ENCODE assay signal across 33 cellular contexts in the genomic region with DNA sequence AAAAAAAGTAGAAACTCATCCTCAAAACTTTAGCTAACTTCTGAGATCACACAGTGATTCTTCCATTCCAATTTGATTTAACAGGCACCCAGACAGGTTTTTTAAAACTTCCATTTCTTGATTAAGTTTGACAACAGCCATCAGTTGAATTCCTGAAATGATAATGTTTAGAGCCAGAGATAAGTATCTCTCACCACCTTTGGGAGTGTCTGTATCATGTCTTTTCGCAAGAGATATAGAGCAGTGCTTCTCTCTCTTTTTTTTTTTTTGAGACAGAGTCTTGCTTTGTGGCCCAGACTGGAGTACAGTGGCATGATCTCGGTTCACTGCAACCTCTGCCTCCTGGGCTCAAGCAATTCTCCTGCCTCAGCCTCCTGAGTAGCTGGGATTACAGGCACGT.
"Had no signal": no experiment of that assay in that cellular context is flagged by ENCODE, and none has a peak within 500 bp of the region (broad histone marks: within the 10 kb centered on the region; RNA-seq: fewer than 3 reads in every experiment).

No MANE protein-coding gene starts in this region.

- ATAC-seq: activated naive CD4-positive, alpha-beta T cell treated with anti-CD3 and anti-CD28 coated beads, Interleukin-2, amount 50 U/mL, for 72 hours; activated naive CD8-positive, alpha-beta T cell treated with anti-CD3 and anti-CD28 coated beads, Interleukin-2, amount 50 U/mL, for 24 hours; activated T-cell treated with anti-CD3 and anti-CD28 coated beads, Interleukin-2, amount 50 U/mL, for 4 hours; activated T-cell treated with anti-CD3 and anti-CD28 coated beads, Interleukin-2, amount 50 U/mL, for 72 hours; activated T-helper 17 cell treated with anti-CD3 and anti-CD28 coated beads, Interleukin-2, amount 50 U/mL, for 72 hours; body of pancreas had no signal

- H3K4me3 ChIP-seq: adrenal gland, ascending aorta, body of pancreas, breast epithelium, cardiac muscle cell had no signal

- H3K36me3 ChIP-seq: adrenal gland, ascending aorta, brain microvascular endothelial cell, breast epithelium, cardiac muscle cell had no signal

- DNase-seq: activated effector memory CD4-positive, alpha-beta T cell treated with anti-CD3 and anti-CD28 coated beads, Interleukin-2, amount 50 U/mL, for 16 hours; activated effector memory CD4-positive, alpha-beta T cell treated with Interleukin-2 at 50 U/mL for 16 hours; activated gamma-delta T cell; activated gamma-delta T cell treated with Interleukin-2 at 50 U/mL for 16 hours; activated naive CD4-positive, alpha-beta T cell; activated naive CD4-positive, alpha-beta T cell treated with anti-CD3 and anti-CD28 coated beads for 36 hours; activated naive CD4-positive, alpha-beta T cell treated with anti-CD3 and anti-CD28 coated beads, Interleukin-2, amount 10 ng/mL, durations not matched to agents 7 days and 5 days; activated naive CD4-positive, alpha-beta T cell treated with anti-CD3 and anti-CD28 coated beads, Interleukin-2, amount 50 U/mL, for 16 hours; activated naive CD4-positive, alpha-beta T cell treated with Interleukin-2 at 50 U/mL for 16 hours; activated naive CD8-positive, alpha-beta T cell treated with anti-CD3 and anti-CD28 coated beads for 36 hours; activated naive CD8-positive, alpha-beta T cell treated with anti-CD3 and anti-CD28 coated beads, Interleukin-2, amount 10 ng/mL, durations not matched to agents 7 days and 5 days; activated naive CD8-positive, alpha-beta T cell treated with anti-CD3 and anti-CD28 coated beads, Interleukin-2, amount 50 U/mL, for 24 hours; activated T-cell treated with anti-CD3 and anti-CD28 coated beads, Interleukin-2, amount 50 U/mL, for 24 hours; activated T-cell treated with anti-CD3 and anti-CD28 coated beads, Interleukin-2, amount 50 U/mL, for 4 hours; activated T-cell treated with anti-CD3 and anti-CD28 coated beads, Interleukin-2, amount 50 U/mL, for 48 hours; activated T-cell treated with anti-CD3 and anti-CD28 coated beads, Interleukin-2, amount 50 U/mL, for 72 hours; adrenal gland; amniotic stem cell; amygdala; anterior cingulate cortex; aorta; body of pancreas; brain microvascular endothelial cell; caudate nucleus; central memory CD4-positive, alpha-beta T cell; cerebellar nuclear complex had no signal

- H3K9me3 ChIP-seq: adrenal gland, ascending aorta, body of pancreas, breast epithelium had no signal

- H3K4me1 ChIP-seq: adrenal gland, ascending aorta, body of pancreas, breast epithelium had no signal

- H3K27ac ChIP-seq: adrenal gland, ascending aorta, body of pancreas, brain microvascular endothelial cell, breast epithelium, cardiac muscle cell had no signal

- H3K27me3 ChIP-seq: adrenal gland, ascending aorta, body of pancreas, brain microvascular endothelial cell, breast epithelium, cardiac muscle cell had no signal

- FAIRE-seq: astrocyte, bronchial epithelial cell had no signal
